In genomic region chr13:21476893-21477472, GRCh38 we compare ENCODE assay signal across 8 cellular contexts. TPM values are rescaled to one million over a fixed set of nuclear protein-coding genes. Genes with fewer than 3 reads are reported as not detected.
DNase-seq lines count a peak whose midpoint lies in the region; ATAC-seq and TF ChIP-seq lines count a peak whose summit lies in the region.

No MANE protein-coding gene starts in this region.

- POLR2A ChIA-PET in BJ (lab: Charles Lee), result no interaction called here

- no peak for DNase-seq in BJ (ENCODE audit: low read depth)
- DNase-seq in NT2/D1 (ENCODE audit: low read depth, low spot score), result peak; percentile 86
- DNase-seq in activated CD8-positive, alpha-beta memory T cell treated with anti-CD3 and anti-CD28 coated beads, Interleukin-2, amount 50 U/mL, for 4 hours, result peak; percentile 76
- DNase-seq in erythroblast (lab: John Stamatoyannopoulos, UW), result peak; percentile 91 to 93
- DNase-seq in mucosa of descending colon, result peak; percentile 74 to 91 (median 87)
- DNase-seq in stimulated activated CD8-positive, alpha-beta memory T cell treated with anti-CD3 and anti-CD28 coated beads, Interleukin-2, amount 100 ng/mL, for 48 hours (ENCODE audit: low read depth in 2 of 2), result peak; percentile 68 to 75

- peak overlapping the region; percentile 42 for H3K4me3 ChIP-seq in BJ (ENCODE audit: low read depth, low read length)
- H3K4me3 ChIP-seq in NT2/D1 (ENCODE audit: insufficient read length, low read depth), result peak overlapping the region; percentile 19
- H3K4me3 ChIP-seq in mucosa of descending colon, result no peak overlapping the region

- no peak for TF ChIP-seq POLR2A in erythroblast (IDR thresholded peaks at IDR 0.05; ENCODE audit: low read length)

- H3K27me3 ChIP-seq in BJ (ENCODE audit: control insufficient read depth, insufficient read depth, low read length) (no peaks in the 10 kb centered on the region), NT2/D1 (ENCODE audit: insufficient read depth, insufficient read length) (no peaks in the 10 kb centered on the region)

- TF ChIP-seq CTCF in BJ (IDR thresholded peaks at IDR 0.05; ENCODE audit: insufficient read depth, low read depth, low read length) (peak; percentile 99), mucosa of descending colon (IDR thresholded peaks at IDR 0.05) (peak; percentile 96)

- CTCF ChIA-PET in BJ (lab: Yijun Ruan, JAX), result interaction anchor here (0.6 to 7.7 kb wide), 29 partner anchors 8 to 1855 kb away, joined by 3 to 94 read pairs (median 3); partner anchors contain the start of gene ZDHHC20

- intact Hi-C loops in mucosa of descending colon (cut with DNase I, micrococcal nuclease), result loop anchor here (2.0 to 10.0 kb wide), 3 partner anchors 178 to 362 kb away; no protein-coding TSS in a partner anchor

- H3K4me1 ChIP-seq in NT2/D1 (ENCODE audit: insufficient read depth, insufficient read length), result no peaks in the 10 kb centered on the region
- H3K4me1 ChIP-seq in mucosa of descending colon (ENCODE audit: low read depth), result peaks cover 5% of the 10 kb centered on the region

- H3K36me3 ChIP-seq in BJ (ENCODE audit: control insufficient read depth, insufficient read depth, low read length) (no peaks in the 10 kb centered on the region), NT2/D1 (ENCODE audit: insufficient read depth, insufficient read length, low read length) (no peaks in the 10 kb centered on the region), mucosa of descending colon (ENCODE audit: low read depth) (no peaks in the 10 kb centered on the region)

- peak; percentile 86 for ATAC-seq in GM19035 (IDR thresholded peaks at IDR 0.05; ENCODE audit: unreplicated experiment)
- peak; percentile 76 for ATAC-seq in HG03457 (IDR thresholded peaks at IDR 0.05; ENCODE audit: unreplicated experiment)
- peak; percentile 96 for ATAC-seq in mucosa of descending colon

- peak overlapping the region; percentile 32 for H3K9ac ChIP-seq in NT2/D1 (ENCODE audit: insufficient read length, low read depth)

- H3K9me3 ChIP-seq in NT2/D1 (ENCODE audit: insufficient read depth, low read length) (no peaks in the 10 kb centered on the region), mucosa of descending colon (no peaks in the 10 kb centered on the region)

RNA-seq across cellular contexts. Expression of gene ZDHHC20, which starts 17.9 kb away (rescaled TPM):
- 20.2 and 51.3 TPM in 2 replicates for polyA plus RNA-seq in BJ (2011; rRNA removed)
- polyA minus RNA-seq in BJ (2011; rRNA and poly(A)+ RNA removed), result 15.3 and 19.7 TPM in 2 replicates
- total RNA-seq in mucosa of descending colon, result 10 to 100 TPM; 55.2 to 77.4 (median 74.4) TPM
